ENCODE assay signal across 16 cellular contexts in the genomic region with DNA sequence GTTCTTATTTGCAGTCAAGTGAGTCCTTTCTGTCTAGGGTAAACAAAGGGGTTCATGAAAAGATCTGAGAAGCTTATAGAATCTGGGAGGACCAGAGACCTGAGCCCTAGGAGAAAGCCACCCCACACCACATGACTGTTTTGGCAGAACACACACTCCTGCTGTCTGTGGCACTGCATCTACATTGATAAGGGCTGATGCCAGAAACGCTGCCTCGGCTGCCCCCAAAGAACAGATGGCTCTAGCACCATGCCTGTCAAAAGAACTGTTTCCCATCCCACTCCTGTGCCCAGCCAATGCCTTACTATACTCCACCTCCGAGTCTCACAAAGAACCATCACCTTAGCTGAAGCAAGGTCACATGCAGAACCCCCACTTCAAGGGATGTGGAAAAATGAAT.
"Had no signal": no experiment of that assay in that cellular context is flagged by ENCODE, and none has a peak within 500 bp of the region (broad histone marks: within the 10 kb centered on the region; RNA-seq: fewer than 3 reads in every experiment).

No MANE protein-coding gene starts in this region.

- H3K4me1 ChIP-seq: body of pancreas, colonic mucosa, esophagus squamous epithelium, upper lobe of right lung had no signal

- ATAC-seq: activated CD8-positive, alpha-beta T cell treated with anti-CD3 and anti-CD28 coated beads, Interleukin-2, amount 10 ng/mL, durations not matched to agents 7 days and 5 days; body of pancreas; naive thymus-derived CD4-positive, alpha-beta T cell; stimulated activated naive CD8-positive, alpha-beta T cell treated with anti-CD3 and anti-CD28 coated beads, Interleukin-15, Interleukin-2, amounts not matched to agents 100 U/mL and 50 U/mL, for 24 hours; upper lobe of right lung had no signal

- DNase-seq: activated CD4-positive, alpha-beta T cell treated with anti-CD3 and anti-CD28 coated beads for 1 hour; activated CD4-positive, alpha-beta T cell treated with anti-CD3 and anti-CD28 coated beads, Interleukin-2, amount 50 U/mL, for 1 hour; activated CD8-positive, alpha-beta T cell treated with anti-CD3 and anti-CD28 coated beads, Interleukin-2, amount 10 ng/mL, durations not matched to agents 7 days and 5 days; activated gamma-delta T cell treated with Interleukin-2 at 50 U/mL for 16 hours; body of pancreas; colonic mucosa; esophagus squamous epithelium; kidney; naive thymus-derived CD4-positive, alpha-beta T cell; retina; spleen; stimulated activated CD4-positive, alpha-beta T cell treated with anti-CD3 and anti-CD28 coated beads, Interleukin-4, amount 100 ng/mL, for 1 hour; stimulated activated naive CD8-positive, alpha-beta T cell treated with anti-CD3 and anti-CD28 coated beads, Interleukin-15, Interleukin-2, amounts not matched to agents 100 U/mL and 50 U/mL, for 24 hours; T-helper 1 cell; upper lobe of right lung had no signal

- H3K9me3 ChIP-seq: body of pancreas, colonic mucosa, esophagus squamous epithelium, upper lobe of right lung had no signal

- H3K36me3 ChIP-seq: colonic mucosa, esophagus squamous epithelium, spleen, upper lobe of right lung had no signal

- H3K4me3 ChIP-seq: body of pancreas, colonic mucosa, esophagus squamous epithelium, lung, spleen, upper lobe of right lung had no signal

- H3K27ac ChIP-seq: body of pancreas, colonic mucosa, esophagus squamous epithelium, spleen, upper lobe of right lung had no signal

- H3K27me3 ChIP-seq: body of pancreas, colonic mucosa, esophagus squamous epithelium, upper lobe of right lung had no signal
